ENCODE assay signal across 9 cellular contexts in the genomic region with DNA sequence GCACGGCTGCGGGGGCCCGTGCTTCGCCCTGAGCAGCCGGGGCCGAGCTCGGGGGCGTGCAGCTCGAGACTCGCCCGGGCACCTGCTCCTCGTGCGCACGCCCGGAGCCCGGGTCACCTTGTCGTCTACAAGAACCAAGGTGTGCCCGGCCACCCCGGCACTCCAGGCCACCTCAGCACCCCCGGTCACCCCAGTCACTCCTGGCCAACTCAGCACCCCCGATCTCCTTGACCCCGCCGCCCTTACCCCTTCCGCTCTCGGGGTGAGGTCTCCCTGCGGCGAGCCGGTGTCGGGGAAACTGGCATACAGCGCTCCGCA. TPM values are rescaled to one million over a fixed set of nuclear protein-coding genes. Genes with fewer than 3 reads are reported as not detected.
DNase-seq lines count a peak whose midpoint lies in the region; ATAC-seq and TF ChIP-seq lines count a peak whose summit lies in the region.
"Had no signal": no experiment of that assay in that cellular context is flagged by ENCODE, and none has a peak within 500 bp of the region (broad histone marks: within the 10 kb centered on the region; RNA-seq: fewer than 3 reads in every experiment).

No MANE protein-coding gene starts in this region.

- H3K9me3 ChIP-seq in ascending aorta (no peaks in the 10 kb centered on the region), iPS-15b (ENCODE audit: control insufficient read depth, insufficient read depth, low read length) (no peaks in the 10 kb centered on the region)

- DNase-seq in T-helper 1 cell, result no peak
- DNase-seq in ascending aorta (ENCODE audit: low spot score in 2 of 2), result no peak
- DNase-seq in stimulated activated effector memory CD8-positive, alpha-beta T cell treated with anti-CD3 and anti-CD28 coated beads, Interleukin-12 subunit alpha, Interleukin-12 subunit beta, amount 100 ng/mL, for 72 hours (ENCODE audit: low spot score in 2 of 2), result no peak
- no peak for DNase-seq in kidney glomerular epithelial cell (lab: John Stamatoyannopoulos, UW)
- DNase-seq in NCI-H187 (lab: John Stamatoyannopoulos, UW), result no peak
- no peak for DNase-seq in stimulated activated CD8-positive, alpha-beta memory T cell treated with anti-CD3 and anti-CD28 coated beads, Interleukin-4, amount 100 ng/mL, for 48 hours
- DNase-seq: Karpas-422 had no signal

- ATAC-seq in stimulated activated effector memory CD8-positive, alpha-beta T cell treated with anti-CD3 and anti-CD28 coated beads, Interleukin-12 subunit alpha, Interleukin-12 subunit beta, amount 100 ng/mL, for 72 hours, result no peak

- peaks cover 19% of the 10 kb centered on the region for H3K4me1 Mint-ChIP-seq in T-helper 1 cell treated with Interleukin-12 subunit alpha and Interleukin-12 subunit beta and Interleukin-4 antibody, amounts not matched to agents 30 μg/mL and 1 μg/mL, for 36 hours (ENCODE audit: low read depth)
- peaks cover 16% of the 10 kb centered on the region for H3K4me1 Mint-ChIP-seq in stimulated activated effector memory CD8-positive, alpha-beta T cell treated with anti-CD3 and anti-CD28 coated beads, Interleukin-12 subunit alpha, Interleukin-12 subunit beta, amount 100 ng/mL, for 72 hours

- H3K27ac Mint-ChIP-seq in T-helper 1 cell treated with Interleukin-12 subunit alpha and Interleukin-12 subunit beta and Interleukin-4 antibody, amounts not matched to agents 30 μg/mL and 1 μg/mL, for 36 hours, result no peak overlapping the region
- no peak overlapping the region for H3K27ac Mint-ChIP-seq in stimulated activated effector memory CD8-positive, alpha-beta T cell treated with anti-CD3 and anti-CD28 coated beads, Interleukin-12 subunit alpha, Interleukin-12 subunit beta, amount 100 ng/mL, for 72 hours

- no peak for TF ChIP-seq CTCF in ascending aorta (IDR thresholded peaks at IDR 0.05)

- H3K4me1 ChIP-seq in ascending aorta, result peaks cover 0 to 44% of the 10 kb centered on the region in 2 donors
- peaks cover 18% of the 10 kb centered on the region for H3K4me1 ChIP-seq in iPS-15b (ENCODE audit: control insufficient read depth, insufficient read depth, low read length)

- intact Hi-C loops in ascending aorta (cut with DNase I), result loop anchor here (5.0 to 10.0 kb wide), 2 partner anchors 681 to 833 kb away; no protein-coding TSS in a partner anchor

- peak overlapping the region; percentile 65 to 72 for H3K27ac ChIP-seq in ascending aorta

- H3K4me3 ChIP-seq in ascending aorta (peak overlapping the region; percentile 61 to 85), iPS-15b (ENCODE audit: low read depth, low read length) (peak overlapping the region; percentile 66)

- peak overlapping the region; percentile 21 for H3K4me3 Mint-ChIP-seq in T-helper 1 cell treated with Interleukin-12 subunit alpha and Interleukin-12 subunit beta and Interleukin-4 antibody, amounts not matched to agents 30 μg/mL and 1 μg/mL, for 36 hours
- peak overlapping the region; percentile 47 for H3K4me3 Mint-ChIP-seq in stimulated activated effector memory CD8-positive, alpha-beta T cell treated with anti-CD3 and anti-CD28 coated beads, Interleukin-12 subunit alpha, Interleukin-12 subunit beta, amount 100 ng/mL, for 72 hours

- H3K36me3 ChIP-seq in ascending aorta (peaks cover 4 to 7% of the 10 kb centered on the region in 2 donors), iPS-15b (ENCODE audit: control insufficient read depth, insufficient read depth, low read length) (peaks cover 2% of the 10 kb centered on the region)

- H3K36me3 Mint-ChIP-seq in T-helper 1 cell treated with Interleukin-12 subunit alpha and Interleukin-12 subunit beta and Interleukin-4 antibody, amounts not matched to agents 30 μg/mL and 1 μg/mL, for 36 hours (ENCODE audit: low read depth), result peaks cover 2% of the 10 kb centered on the region
- H3K36me3 Mint-ChIP-seq in stimulated activated effector memory CD8-positive, alpha-beta T cell treated with anti-CD3 and anti-CD28 coated beads, Interleukin-12 subunit alpha, Interleukin-12 subunit beta, amount 100 ng/mL, for 72 hours, result no peaks in the 10 kb centered on the region

- peaks cover 72% of the 10 kb centered on the region for H3K27me3 Mint-ChIP-seq in T-helper 1 cell treated with Interleukin-12 subunit alpha and Interleukin-12 subunit beta and Interleukin-4 antibody, amounts not matched to agents 30 μg/mL and 1 μg/mL, for 36 hours (ENCODE audit: low read depth)

- H3K9me3 Mint-ChIP-seq in T-helper 1 cell treated with Interleukin-12 subunit alpha and Interleukin-12 subunit beta and Interleukin-4 antibody, amounts not matched to agents 30 μg/mL and 1 μg/mL, for 36 hours, result no peaks in the 10 kb centered on the region
- H3K9me3 Mint-ChIP-seq in stimulated activated effector memory CD8-positive, alpha-beta T cell treated with anti-CD3 and anti-CD28 coated beads, Interleukin-12 subunit alpha, Interleukin-12 subunit beta, amount 100 ng/mL, for 72 hours, result no peaks in the 10 kb centered on the region

- H3K27me3 ChIP-seq in ascending aorta, result no peaks in the 10 kb centered on the region
- H3K27me3 ChIP-seq in iPS-15b (ENCODE audit: control insufficient read depth, insufficient read depth, low read length), result peaks cover 52% of the 10 kb centered on the region

- H3K9ac ChIP-seq in iPS-15b (ENCODE audit: low read depth, low read length), result no peak overlapping the region

RNA-seq across cellular contexts. Expression of gene IGFBP3, which starts 0.3 kb away (rescaled TPM):
- total RNA-seq in ascending aorta, result 763 TPM

RNA-seq across cellular contexts. Expression of gene IGFBP1, which starts 33.1 kb away (rescaled TPM):
- total RNA-seq in ascending aorta, result not detected

RNA-seq across cellular contexts. Expression of gene CCDC201, which starts 48.5 kb away (rescaled TPM):
- not detected for total RNA-seq in ascending aorta
